Comparison of ENCODE assay signal across 26 cellular contexts in genomic region chr7:25286756-25287155, GRCh38. TPM values are rescaled to one million over a fixed set of nuclear protein-coding genes. Genes with fewer than 3 reads are reported as not detected.
DNase-seq lines count a peak whose midpoint lies in the region; FAIRE-seq and TF ChIP-seq lines count a peak whose summit lies in the region.
"Had no signal": no experiment of that assay in that cellular context is flagged by ENCODE, and none has a peak within 500 bp of the region (broad histone marks: within the 10 kb centered on the region; RNA-seq: fewer than 3 reads in every experiment).

No MANE protein-coding gene starts in this region.

- no peaks in the 10 kb centered on the region for H3K36me3 Mint-ChIP-seq in glutamatergic neuron (ENCODE audit: unreplicated experiment)
- H3K36me3 Mint-ChIP-seq: CD14-positive monocyte; CD4-positive, alpha-beta memory T cell; CD4-positive, CD25-positive, alpha-beta regulatory T cell; CD8-positive, alpha-beta memory T cell had no signal

- no peak overlapping the region for H3K27ac Mint-ChIP-seq in glutamatergic neuron (ENCODE audit: unreplicated experiment)
- H3K27ac Mint-ChIP-seq: CD14-positive monocyte; CD4-positive, alpha-beta memory T cell; CD4-positive, CD25-positive, alpha-beta regulatory T cell had no signal

- H3K4me3 Mint-ChIP-seq in glutamatergic neuron (ENCODE audit: unreplicated experiment) = no peak overlapping the region
- H3K4me3 Mint-ChIP-seq: CD14-positive monocyte; CD4-positive, alpha-beta memory T cell; CD4-positive, CD25-positive, alpha-beta regulatory T cell; CD8-positive, alpha-beta memory T cell had no signal

- no peak for TF ChIP-seq POLR2A in H54 (IDR thresholded peaks at IDR 0.05; ENCODE audit: low read depth, low read length)

- peak; percentile 24 for DNase-seq in cerebellum (ENCODE audit: low spot score)
- DNase-seq in H54 (ENCODE audit: insufficient read length, low spot score) = no peak
- DNase-seq in SW 1271 (lab: John Stamatoyannopoulos, UW) = no peak
- no peak for DNase-seq in glutamatergic neuron
- DNase-seq: 8988T; ACHN; BE2C; CD4-positive, alpha-beta memory T cell; CD4-positive, CD25-positive, alpha-beta regulatory T cell; CD8-positive, alpha-beta memory T cell; COR-L47; DMS 273 treated with DMSO at 0.1 percent for 48 hours; DMS153; DMS53; DMS79; DND-41; EL; GDM1 had no signal

- peaks cover 2% of the 10 kb centered on the region for H3K9me3 Mint-ChIP-seq in glutamatergic neuron (ENCODE audit: unreplicated experiment)
- H3K9me3 Mint-ChIP-seq: CD4-positive, alpha-beta memory T cell; CD4-positive, CD25-positive, alpha-beta regulatory T cell; CD8-positive, alpha-beta memory T cell had no signal

- peak; percentile 77 for FAIRE-seq in G401.6 (lab: Jason Lieb, UNC)
- FAIRE-seq in H54 (lab: Jason Lieb, UNC) = no peak
- FAIRE-seq: A204.1, GM12892, GM18507 had no signal

- no peaks in the 10 kb centered on the region for H3K27me3 Mint-ChIP-seq in glutamatergic neuron (ENCODE audit: unreplicated experiment)

- H3K4me1 Mint-ChIP-seq in glutamatergic neuron (ENCODE audit: low read depth, unreplicated experiment) = no peaks in the 10 kb centered on the region
- H3K4me1 Mint-ChIP-seq: CD14-positive monocyte; CD4-positive, alpha-beta memory T cell; CD4-positive, CD25-positive, alpha-beta regulatory T cell; CD8-positive, alpha-beta memory T cell had no signal

- no peak for TF ChIP-seq CTCF in glutamatergic neuron (IDR thresholded peaks at IDR 0.05; ENCODE audit: partially characterized antibody, unreplicated experiment)

RNA-seq across cellular contexts. Expression of gene NPVF, which starts 58.5 kb away (rescaled TPM):
- total RNA-seq in cerebellum = not detected
- total RNA-seq in glutamatergic neuron (ENCODE audit: unreplicated experiment) = not detected
- total RNA-seq: A673; CD4-positive, alpha-beta memory T cell; CD4-positive, CD25-positive, alpha-beta regulatory T cell; CD8-positive, alpha-beta memory T cell; Daoy; GM12878 had no signal
